ENCODE assay signal across 16 cellular contexts in the genomic region with DNA sequence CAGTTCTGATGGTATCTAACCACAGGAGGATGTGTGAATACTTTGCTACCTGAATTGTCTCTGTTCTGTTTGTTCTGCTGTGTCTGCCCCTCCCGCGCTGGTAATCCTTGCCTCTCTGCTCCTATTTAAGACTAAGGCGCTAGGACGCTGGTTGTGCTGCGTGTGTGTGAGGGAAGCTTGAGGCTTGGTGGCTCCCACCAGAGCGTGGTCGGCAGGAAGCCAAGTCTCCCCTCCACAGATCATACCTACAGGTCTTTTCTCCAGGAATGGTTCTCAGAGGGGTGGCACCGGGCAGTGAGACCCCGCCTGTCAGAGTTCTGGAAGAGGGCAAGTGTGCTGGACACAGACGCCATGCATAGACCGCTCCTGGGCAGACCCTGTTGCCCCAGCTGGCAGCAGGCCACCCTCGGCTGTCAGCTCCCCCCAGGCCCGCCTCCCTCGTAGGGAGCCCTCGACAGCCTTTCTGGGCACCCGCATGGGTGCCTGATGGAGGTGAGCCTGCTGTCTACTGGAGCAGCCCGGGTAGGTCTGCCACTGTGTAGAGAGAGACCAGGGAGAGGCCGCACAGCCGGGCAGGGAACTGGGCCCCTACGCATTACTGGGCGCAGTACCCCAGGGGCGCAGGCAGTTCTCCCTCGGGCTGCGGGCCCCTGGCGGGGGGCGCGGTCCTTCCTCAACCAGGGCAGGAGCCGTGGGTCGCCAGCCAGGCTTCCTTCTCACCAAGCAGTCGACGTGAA. TPM values are rescaled to one million over a fixed set of nuclear protein-coding genes. Genes with fewer than 3 reads are reported as not detected.
DNase-seq lines count a peak whose midpoint lies in the region; ATAC-seq, FAIRE-seq and TF ChIP-seq lines count a peak whose summit lies in the region.
"Had no signal": no experiment of that assay in that cellular context is flagged by ENCODE, and none has a peak within 500 bp of the region (broad histone marks: within the 10 kb centered on the region; RNA-seq: fewer than 3 reads in every experiment).

No MANE protein-coding gene starts in this region.

- H3K23me2 ChIP-seq in H1 (ENCODE audit: low read depth, low read length): no peaks in the 10 kb centered on the region

- H4K5ac ChIP-seq in H1 (ENCODE audit: insufficient read length, low read depth, low read length): no peak overlapping the region

- H3K14ac ChIP-seq in H1 (ENCODE audit: insufficient read length): no peak overlapping the region

- H3K27ac ChIP-seq in right cardiac atrium (ENCODE audit: low read length) (no peak overlapping the region), H1 (ENCODE audit: low read depth, low read length) (no peak overlapping the region), upper lobe of left lung (no peak overlapping the region), SJCRH30 (no peak overlapping the region)
- H3K27ac ChIP-seq: BLaER1, GM23248 had no signal

- TF ChIP-seq POLR2A in H1 (IDR thresholded peaks at IDR 0.05; ENCODE audit: control extremely low read depth in 1 of 2, low read depth in 2 of 2, low read length in 2 of 2) (no peak), upper lobe of left lung (IDR thresholded peaks at IDR 0.05) (no peak)

- no peak overlapping the region for H2BK120ac ChIP-seq in H1 (replicated peaks; ENCODE audit: low read depth, low read length)

- no peak overlapping the region for H3K23ac ChIP-seq in H1 (ENCODE audit: insufficient read length)

- H4K91ac ChIP-seq in H1 (replicated peaks; ENCODE audit: insufficient read length, low read length): no peak overlapping the region

- H3K36me3 Mint-ChIP-seq in osteocyte (ENCODE audit: unreplicated experiment): no peaks in the 10 kb centered on the region
- H3K36me3 Mint-ChIP-seq in activated T-helper 1 cell treated with anti-CD3 and anti-CD28 coated beads, Interleukin-12 subunit alpha, Interleukin-12 subunit beta, Interleukin-2, Interleukin-4 antibody, amounts not matched to agents 30 ng/mL and 10 ng/mL and 1 ng/mL, durations not matched to agents 14 hours and 24 hours and 36 hours (ENCODE audit: low read depth): no peaks in the 10 kb centered on the region
- H3K36me3 Mint-ChIP-seq: CD8-positive, alpha-beta memory T cell had no signal

- H3K4me3 ChIP-seq in right cardiac atrium (ENCODE audit: low read length) (no peak overlapping the region), H1 (ENCODE audit: extremely low read depth in 1 of 4, insufficient read depth in 2 of 4, low read depth in 3 of 4, low read length in 4 of 4) (no peak overlapping the region), upper lobe of left lung (no peak overlapping the region), SJCRH30 (no peak overlapping the region)
- H3K4me3 ChIP-seq: BLaER1, GM23248 had no signal

- no peak overlapping the region for H3K4me2 ChIP-seq in H1 (ENCODE audit: insufficient read depth in 1 of 2, low read depth in 2 of 2, low read length in 2 of 2)
- H3K4me2 ChIP-seq: BLaER1 had no signal

- H3K4me3 Mint-ChIP-seq in osteocyte (ENCODE audit: unreplicated experiment): no peak overlapping the region
- no peak overlapping the region for H3K4me3 Mint-ChIP-seq in activated T-helper 1 cell treated with anti-CD3 and anti-CD28 coated beads, Interleukin-12 subunit alpha, Interleukin-12 subunit beta, Interleukin-2, Interleukin-4 antibody, amounts not matched to agents 30 ng/mL and 10 ng/mL and 1 ng/mL, durations not matched to agents 14 hours and 24 hours and 36 hours
- H3K4me3 Mint-ChIP-seq: CD8-positive, alpha-beta memory T cell; H9 had no signal

- no peak overlapping the region for H4K8ac ChIP-seq in H1 (ENCODE audit: extremely low read depth, insufficient read depth, low read length)

- H2BK12ac ChIP-seq in H1 (ENCODE audit: low read depth, low read length): no peak overlapping the region

- peaks cover 6% of the 10 kb centered on the region for H3K4me1 Mint-ChIP-seq in osteocyte (ENCODE audit: unreplicated experiment)
- H3K4me1 Mint-ChIP-seq in activated T-helper 1 cell treated with anti-CD3 and anti-CD28 coated beads, Interleukin-12 subunit alpha, Interleukin-12 subunit beta, Interleukin-2, Interleukin-4 antibody, amounts not matched to agents 30 ng/mL and 10 ng/mL and 1 ng/mL, durations not matched to agents 14 hours and 24 hours and 36 hours (ENCODE audit: low read depth): no peaks in the 10 kb centered on the region
- H3K4me1 Mint-ChIP-seq: CD8-positive, alpha-beta memory T cell had no signal

- H3K9ac ChIP-seq in H1 (replicated peaks in 1 of 4; ENCODE audit: extremely low read depth in 1 of 4, low read depth in 3 of 4, low read length in 3 of 4): no peak overlapping the region
- H3K9ac ChIP-seq: BLaER1, GM23248 had no signal

- POLR2A ChIA-PET in H1 (lab: Charles Lee; ENCODE audit: partially characterized antibody): no interaction called here

- intact Hi-C loops in Right ventricle myocardium inferior (cut with DNase I): no loop called here
- intact Hi-C loops in right cardiac atrium (cut with DNase I): no loop called here
- intact Hi-C loops in activated T-helper 1 cell treated with anti-CD3 and anti-CD28 coated beads, Interleukin-12 subunit alpha, Interleukin-12 subunit beta, Interleukin-2, Interleukin-4 antibody, amounts not matched to agents 30 ng/mL and 10 ng/mL and 1 ng/mL, durations not matched to agents 14 hours and 24 hours and 36 hours (cut with micrococcal nuclease): no loop called here

- 91% methylated on average over 31 of the region's 31 CpGs for WGBS in right cardiac atrium
- WGBS in H1 (ENCODE audit: extremely low coverage in 1 of 2, insufficient coverage in 1 of 2, insufficient read length in 1 of 2, insufficient replicate concordance in 2 of 2, low coverage in 1 of 2, low lambda C conversion rate in 2 of 2, missing lambda C conversion rate in 1 of 2), 2 experiments: 90% methylated on average over 31 of the region's 31 CpGs; no CpG with 5 or more reads in 1 of the 2 experiments
- WGBS in upper lobe of left lung, 2 donors: 91% methylated on average over 10 to 22 of the region's 31 CpGs

- H3K18ac ChIP-seq in H1 (ENCODE audit: extremely low read depth, low read length): no peak overlapping the region; the same call in 1 of the 2 replicates

- H2BK5ac ChIP-seq in H1 (ENCODE audit: low read depth, low read length): no peak overlapping the region

- no peak overlapping the region for H3K27ac Mint-ChIP-seq in osteocyte (ENCODE audit: unreplicated experiment)
- H3K27ac Mint-ChIP-seq in activated T-helper 1 cell treated with anti-CD3 and anti-CD28 coated beads, Interleukin-12 subunit alpha, Interleukin-12 subunit beta, Interleukin-2, Interleukin-4 antibody, amounts not matched to agents 30 ng/mL and 10 ng/mL and 1 ng/mL, durations not matched to agents 14 hours and 24 hours and 36 hours: no peak overlapping the region

- H2AK5ac ChIP-seq in H1 (ENCODE audit: low read depth, low read length): no peak overlapping the region

- H3K4me1 ChIP-seq in right cardiac atrium (ENCODE audit: control insufficient read depth, insufficient read depth, low read length): no peaks in the 10 kb centered on the region
- no peaks in the 10 kb centered on the region for H3K4me1 ChIP-seq in H1 (replicated peaks in 1 of 4; ENCODE audit: control insufficient read depth in 3 of 4, insufficient read depth in 4 of 4, low read length in 3 of 4)
- H3K4me1 ChIP-seq in upper lobe of left lung: no peaks in the 10 kb centered on the region
- H3K4me1 ChIP-seq in SJCRH30: no peaks in the 10 kb centered on the region
- H3K4me1 ChIP-seq: BLaER1, Caco-2 had no signal

- H3K79me1 ChIP-seq in H1 (ENCODE audit: low read depth, low read length): no peaks in the 10 kb centered on the region

- no peak for ATAC-seq in Right ventricle myocardium inferior
- ATAC-seq in right cardiac atrium: no peak
- ATAC-seq in upper lobe of left lung (ENCODE audit: low FRiP score in 2 of 2): peak; percentile 14 to 63

- no peak overlapping the region for H3K56ac ChIP-seq in H1 (replicated peaks; ENCODE audit: insufficient read length, low read depth, low read length)

- H3K9me3 ChIP-seq in right cardiac atrium (ENCODE audit: control insufficient read depth, low read length) (no peaks in the 10 kb centered on the region), H1 (ENCODE audit: insufficient read depth in 2 of 2, low read depth in 1 of 2, low read length in 1 of 2) (no peaks in the 10 kb centered on the region; a peak in 1 of 4 replicates), upper lobe of left lung (no peaks in the 10 kb centered on the region), SJCRH30 (replicated peaks) (no peaks in the 10 kb centered on the region)
- H3K9me3 ChIP-seq: Caco-2 had no signal

- H3K27me3 ChIP-seq in right cardiac atrium (ENCODE audit: control insufficient read depth, insufficient read depth) (peaks cover under 1% of the 10 kb centered on the region), H1 (replicated peaks in 1 of 4; ENCODE audit: control insufficient read depth in 3 of 4, extremely low read depth in 1 of 4, insufficient read depth in 3 of 4, low read length in 3 of 4) (no peaks in the 10 kb centered on the region), upper lobe of left lung (no peaks in the 10 kb centered on the region), SJCRH30 (0 out of 2 replicates have a peak, but pooled peaks cover 10% of the 10 kb centered on the region)
- H3K27me3 ChIP-seq: BLaER1 had no signal

- H3K36me3 ChIP-seq in H1 (ENCODE audit: control insufficient read depth in 2 of 4, insufficient read depth in 4 of 4, low read length in 3 of 4): no peaks in the 10 kb centered on the region
- H3K36me3 ChIP-seq in upper lobe of left lung: no peaks in the 10 kb centered on the region
- no peaks in the 10 kb centered on the region for H3K36me3 ChIP-seq in SJCRH30
- H3K36me3 ChIP-seq: BLaER1 had no signal

- FAIRE-seq in H1 (lab: Jason Lieb, UNC): no peak

- CTCF ChIA-PET in H1 (lab: Charles Lee; ENCODE audit: partially characterized antibody): interaction anchor here (0.6 to 4.5 kb wide), 10 partner anchors 11 to 269 kb away, joined by 3 to 16 read pairs (median 4); no protein-coding TSS in a partner anchor

- peaks cover 5% of the 10 kb centered on the region for H3K27me3 Mint-ChIP-seq in osteocyte (ENCODE audit: unreplicated experiment)
- H3K27me3 Mint-ChIP-seq in activated T-helper 1 cell treated with anti-CD3 and anti-CD28 coated beads, Interleukin-12 subunit alpha, Interleukin-12 subunit beta, Interleukin-2, Interleukin-4 antibody, amounts not matched to agents 30 ng/mL and 10 ng/mL and 1 ng/mL, durations not matched to agents 14 hours and 24 hours and 36 hours (ENCODE audit: insufficient read depth): peaks cover 5% of the 10 kb centered on the region

- DNase-seq in Right ventricle myocardium inferior (ENCODE audit: missing footprints) (peak; percentile 55), right cardiac atrium (no peak), H1 (ENCODE audit: low read depth in 1 of 2, low spot score in 2 of 2) (peak in 1 of 2 experiments; percentile 44), osteocyte (ENCODE audit: extremely low spot score, unreplicated experiment) (peak; percentile 81), upper lobe of left lung (peak in 1 of 2 donors; percentile 74), SJCRH30 (no peak)
- DNase-seq in activated T-helper 1 cell treated with anti-CD3 and anti-CD28 coated beads, Interleukin-12 subunit alpha, Interleukin-12 subunit beta, Interleukin-2, Interleukin-4 antibody, amounts not matched to agents 30 ng/mL and 10 ng/mL and 1 ng/mL, durations not matched to agents 14 hours and 24 hours and 36 hours (ENCODE audit: low spot score): no peak
- no peak for DNase-seq in activated naive CD4-positive, alpha-beta T cell (lab: John Stamatoyannopoulos, UW)
- DNase-seq: 8988T; AML-193; Caco-2; CD8-positive, alpha-beta memory T cell; GM23248 had no signal

- TF ChIP-seq RAD21 in H1 (IDR thresholded peaks at IDR 0.05 in 1 of 2, conservative IDR thresholded peaks at IDR 0.05 in 1 of 2; ENCODE audit: low read depth in 2 of 2, low read length in 2 of 2): no peak

- H3K4ac ChIP-seq in H1 (replicated peaks; ENCODE audit: insufficient read length, low read depth, low read length): no peak overlapping the region

- H2BK15ac ChIP-seq in H1 (ENCODE audit: low read length): no peak overlapping the region

- no peaks in the 10 kb centered on the region for H4K20me1 ChIP-seq in H1 (replicated peaks in 1 of 2; ENCODE audit: control insufficient read depth in 1 of 2, insufficient read depth in 2 of 2, low read length in 2 of 2)
- H4K20me1 ChIP-seq: BLaER1 had no signal

- no peaks in the 10 kb centered on the region for H3K79me2 ChIP-seq in H1 (ENCODE audit: control insufficient read depth in 1 of 2, insufficient read depth in 2 of 2, low read length in 2 of 2)

- no peaks in the 10 kb centered on the region for H3K9me3 Mint-ChIP-seq in osteocyte (ENCODE audit: unreplicated experiment)
- no peaks in the 10 kb centered on the region for H3K9me3 Mint-ChIP-seq in activated T-helper 1 cell treated with anti-CD3 and anti-CD28 coated beads, Interleukin-12 subunit alpha, Interleukin-12 subunit beta, Interleukin-2, Interleukin-4 antibody, amounts not matched to agents 30 ng/mL and 10 ng/mL and 1 ng/mL, durations not matched to agents 14 hours and 24 hours and 36 hours
- H3K9me3 Mint-ChIP-seq: CD8-positive, alpha-beta memory T cell had no signal

- TF ChIP-seq CTCF in H1 (IDR thresholded peaks at IDR 0.05; ENCODE audit: control extremely low read depth in 1 of 3, insufficient read depth in 1 of 3, low read depth in 1 of 3, low read length in 3 of 3) (no peak), osteocyte (IDR thresholded peaks at IDR 0.05) (no peak), upper lobe of left lung (IDR thresholded peaks at IDR 0.05) (no peak)

- 0 out of 2 replicates have a peak overlapping the region, but pooled peaks have one; percentile 24 for H2AFZ ChIP-seq in H1 (ENCODE audit: low read length)
- H2AFZ ChIP-seq: GM23248 had no signal

- TF ChIP-seq EP300 in H1 (IDR thresholded peaks at IDR 0.05; ENCODE audit: borderline replicate concordance in 1 of 2, low read depth in 2 of 2, low read length in 2 of 2) (no peak), upper lobe of left lung (IDR thresholded peaks at IDR 0.05) (no peak)

- no peak overlapping the region for H2BK20ac ChIP-seq in H1 (ENCODE audit: low read length)

RNA-seq across cellular contexts. Expression of a gene that starts 53.4 kb away (rescaled TPM):
- total RNA-seq in Right ventricle myocardium inferior: 0.92 TPM
- total RNA-seq in right cardiac atrium: 10 to 100 TPM; 33.7 to 38.9 (median 36.0) TPM
- polyA plus RNA-seq in right cardiac atrium: 20.1 TPM
- 4.0 and 4.3 TPM in 2 replicates for total RNA-seq in H1 (2021; fragmentation: NEBNext Ultra II Directional; extraction: Animal tissue kit (Norgen Biotek cat#: 25700))
- polyA plus RNA-seq in H1 (2011; rRNA removed): 2.7 and 5.4 TPM in 2 replicates
- 3.3 TPM for polyA plus RNA-seq in H1 (2011; cell fraction: cytosol; rRNA removed)
- polyA plus RNA-seq in H1 (2011; cell fraction: nucleus; rRNA removed): 4.9 TPM
- polyA plus RNA-seq in H1 (2012, experiment 1 of 2): 2.2 to 3.4 TPM (median 2.9 TPM) in 4 replicates
- polyA plus RNA-seq in H1 (2012, experiment 2 of 2): 2.7 TPM
- 5.8 TPM for polyA plus RNA-seq in H1 (2013, experiment 1 of 2)
- 6.1 TPM for polyA plus RNA-seq in H1 (2013, experiment 2 of 2)
- polyA minus RNA-seq in H1 (2011; rRNA and poly(A)+ RNA removed): 3.7 and 4.4 TPM in 2 replicates
- 3.7 TPM for polyA minus RNA-seq in H1 (2011; cell fraction: cytosol; rRNA and poly(A)+ RNA removed)
- 3.0 TPM for polyA minus RNA-seq in H1 (2011; cell fraction: nucleus; rRNA and poly(A)+ RNA removed)
- 43.0 and 48.2 TPM in 2 replicates for total RNA-seq in osteocyte
- total RNA-seq in upper lobe of left lung: 1 to 10 TPM; 2.7 to 8.1 (median 3.4) TPM
- total RNA-seq in activated T-helper 1 cell treated with anti-CD3 and anti-CD28 coated beads, Interleukin-12 subunit alpha, Interleukin-12 subunit beta, Interleukin-2, Interleukin-4 antibody, amounts not matched to agents 30 ng/mL and 10 ng/mL and 1 ng/mL, durations not matched to agents 14 hours and 24 hours and 36 hours: 1.1 and 1.6 TPM in 2 replicates
- total RNA-seq in SJCRH30 (2014; rRNA removed; shearing (Covaris generic)): not detected in 2 replicates
- total RNA-seq: CD8-positive, alpha-beta memory T cell; HT-29 had no signal

Comparison
In these comparisons a context has a peak if more than half of its experiments do, and no peak if none do; other contexts are left out.
1. DNase-seq: peak in Right ventricle myocardium inferior (single experiment) and osteocyte (single experiment); none in right cardiac atrium (0 of 3), activated T-helper 1 cell treated with anti-CD3 and anti-CD28 coated beads, Interleukin-12 subunit alpha, Interleukin-12 subunit beta, Interleukin-2, Interleukin-4 antibody, amounts not matched to agents 30 ng/mL and 10 ng/mL and 1 ng/mL, durations not matched to agents 14 hours and 24 hours and 36 hours (single experiment), activated naive CD4-positive, alpha-beta T cell (0 of 4) and SJCRH30 (0 of 2).
2. ATAC-seq: peak in upper lobe of left lung (2 of 2); none in Right ventricle myocardium inferior (single experiment) and right cardiac atrium (0 of 2).